Comparison of ENCODE assay signal across 1 cellular context in genomic region chr5:93569295-93570164, GRCh38.
A peak's percentile ranks its signal among the peaks of the same experiment; 100 is the strongest.
TF ChIP-seq lines count a peak whose summit lies in the region.

No MANE protein-coding gene starts in this region.

TF ChIP-seq in SK-N-SH treated with all-trans-retinoic acid at 6 μM for 48 hours, 23 proteins besides CTCF, POLR2A, EP300 and RAD21 (continued from another document):
- peak; percentile 64; the same call in 1 of the 2 replicates for TF ChIP-seq TSHZ2 (CRISPR knock-in tag; IDR thresholded peaks at IDR 0.05)
